In the genomic region with DNA sequence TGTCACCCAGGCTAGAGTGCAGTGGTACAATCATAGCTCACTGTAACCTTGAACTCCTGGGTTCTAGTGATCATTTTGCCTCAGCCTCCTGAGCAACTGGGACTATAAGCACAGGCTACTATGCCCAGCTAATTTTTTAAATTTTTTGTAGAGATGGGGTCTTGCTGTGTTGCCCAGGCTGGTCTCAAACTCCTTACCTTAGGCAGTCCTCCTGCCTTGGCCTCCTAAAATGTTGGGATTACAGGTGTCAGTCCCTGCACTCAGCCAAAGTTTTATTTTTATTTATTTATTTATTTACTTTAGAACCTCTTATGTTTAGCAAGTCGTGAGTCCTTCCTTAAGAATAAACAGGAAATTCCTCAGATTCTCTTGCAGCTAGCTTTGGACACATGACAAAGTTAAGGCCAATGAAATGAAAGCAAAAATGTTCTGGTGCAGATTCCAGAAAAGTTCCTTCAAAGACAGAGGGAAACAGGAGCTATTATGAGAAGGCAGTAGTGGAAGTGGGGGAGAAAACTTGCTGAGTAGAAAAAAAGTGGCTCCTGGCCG, we compare ENCODE assay signal across 20 cellular contexts. TPM values are rescaled to one million over a fixed set of nuclear protein-coding genes. Genes with fewer than 3 reads are reported as not detected.
DNase-seq lines count a peak whose midpoint lies in the region; ATAC-seq and TF ChIP-seq lines count a peak whose summit lies in the region.
"Had no signal": no experiment of that assay in that cellular context is flagged by ENCODE, and none has a peak within 500 bp of the region (broad histone marks: within the 10 kb centered on the region; RNA-seq: fewer than 3 reads in every experiment).

No MANE protein-coding gene starts in this region.

- POLR2A ChIA-PET in activated CD8-positive, alpha-beta T cell treated with anti-CD3 and anti-CD28 coated beads, Interleukin-2, amount 10 ng/mL, durations not matched to agents 7 days and 5 days (lab: Charles Lee), result interaction anchor here (0.9 to 5.8 kb wide), 6 partner anchors 12 to 244 kb away, joined by 3 to 74 read pairs (median 6); a partner anchor contains a TSS

- H3K27ac Mint-ChIP-seq in activated CD8-positive, alpha-beta memory T cell treated with anti-CD3 and anti-CD28 coated beads, Interleukin-2, amount 10 ng/mL, durations not matched to agents 7 days and 5 days, result peak overlapping the region; percentile 77
- H3K27ac Mint-ChIP-seq in activated CD8-positive, alpha-beta T cell treated with anti-CD3 and anti-CD28 coated beads, Interleukin-2, amount 10 ng/mL, durations not matched to agents 7 days and 5 days, result peak overlapping the region; percentile 85

- no peak overlapping the region for H3K4me3 ChIP-seq in breast epithelium
- H3K4me3 ChIP-seq in testis, result no peak overlapping the region
- H3K4me3 ChIP-seq: left lung, SJCRH30 had no signal

- intact Hi-C loops in breast epithelium (cut with DNase I; ENCODE audit: low total_unique reads) (no loop called here), testis (cut with DNase I; ENCODE audit: low total_unique reads) (no loop called here)

- H3K27me3 Mint-ChIP-seq in activated CD8-positive, alpha-beta memory T cell treated with anti-CD3 and anti-CD28 coated beads, Interleukin-2, amount 10 ng/mL, durations not matched to agents 7 days and 5 days, result no peaks in the 10 kb centered on the region
- no peaks in the 10 kb centered on the region for H3K27me3 Mint-ChIP-seq in activated CD8-positive, alpha-beta T cell treated with anti-CD3 and anti-CD28 coated beads, Interleukin-2, amount 10 ng/mL, durations not matched to agents 7 days and 5 days (ENCODE audit: low read depth)

- H3K4me1 ChIP-seq in breast epithelium, result no peaks in the 10 kb centered on the region
- no peaks in the 10 kb centered on the region for H3K4me1 ChIP-seq in testis
- H3K4me1 ChIP-seq: SJCRH30 had no signal

- H3K4me3 Mint-ChIP-seq in activated CD8-positive, alpha-beta memory T cell treated with anti-CD3 and anti-CD28 coated beads, Interleukin-2, amount 10 ng/mL, durations not matched to agents 7 days and 5 days, result no peak overlapping the region
- no peak overlapping the region for H3K4me3 Mint-ChIP-seq in activated CD8-positive, alpha-beta T cell treated with anti-CD3 and anti-CD28 coated beads, Interleukin-2, amount 10 ng/mL, durations not matched to agents 7 days and 5 days
- H3K4me3 Mint-ChIP-seq: H9 had no signal

- H3K9me3 Mint-ChIP-seq in activated CD8-positive, alpha-beta memory T cell treated with anti-CD3 and anti-CD28 coated beads, Interleukin-2, amount 10 ng/mL, durations not matched to agents 7 days and 5 days (ENCODE audit: low read depth), result peaks cover 4% of the 10 kb centered on the region
- peaks cover 6% of the 10 kb centered on the region for H3K9me3 Mint-ChIP-seq in activated CD8-positive, alpha-beta T cell treated with anti-CD3 and anti-CD28 coated beads, Interleukin-2, amount 10 ng/mL, durations not matched to agents 7 days and 5 days (ENCODE audit: insufficient read depth)

- peaks cover 69% of the 10 kb centered on the region for H3K4me1 Mint-ChIP-seq in activated CD8-positive, alpha-beta memory T cell treated with anti-CD3 and anti-CD28 coated beads, Interleukin-2, amount 10 ng/mL, durations not matched to agents 7 days and 5 days
- H3K4me1 Mint-ChIP-seq in activated CD8-positive, alpha-beta T cell treated with anti-CD3 and anti-CD28 coated beads, Interleukin-2, amount 10 ng/mL, durations not matched to agents 7 days and 5 days (ENCODE audit: low read depth), result peaks cover 72% of the 10 kb centered on the region

- DNase-seq in activated CD8-positive, alpha-beta memory T cell treated with anti-CD3 and anti-CD28 coated beads, Interleukin-2, amount 10 ng/mL, durations not matched to agents 7 days and 5 days, result no peak
- DNase-seq in activated CD8-positive, alpha-beta memory T cell treated with anti-CD3 and anti-CD28 coated beads, Interleukin-2, amount 50 U/mL, for 4 hours, result no peak
- DNase-seq in EL (peak; percentile 31), epithelial cell of prostate (ENCODE audit: low read depth, low spot score) (no peak), Kasumi-1 (lab: John Stamatoyannopoulos, UW) (no peak), breast epithelium (ENCODE audit: low spot score in 2 of 2) (no peak), testis (no peak)
- DNase-seq in activated CD8-positive, alpha-beta T cell treated with anti-CD3 and anti-CD28 coated beads, Interleukin-2, amount 10 ng/mL, durations not matched to agents 7 days and 5 days, result no peak
- DNase-seq: amygdala; central memory CD4-positive, alpha-beta T cell; DMS153; effector CD8-positive, alpha-beta T cell; glutamatergic neuron; H9; left lung; NCI-H146; NCI-H82; SJCRH30; stimulated activated CD4-positive, alpha-beta T cell treated with anti-CD3 and anti-CD28 coated beads, Interleukin-4, amount 100 ng/mL, for 24 hours; T1000 had no signal

- no peak for ATAC-seq in activated CD8-positive, alpha-beta memory T cell treated with anti-CD3 and anti-CD28 coated beads, Interleukin-2, amount 10 ng/mL, durations not matched to agents 7 days and 5 days
- no peak for ATAC-seq in activated CD8-positive, alpha-beta T cell treated with anti-CD3 and anti-CD28 coated beads, Interleukin-2, amount 10 ng/mL, durations not matched to agents 7 days and 5 days

- H3K27me3 ChIP-seq in breast epithelium (no peaks in the 10 kb centered on the region), testis (no peaks in the 10 kb centered on the region)
- H3K27me3 ChIP-seq: left lung, SJCRH30 had no signal

- WGBS in testis, 2 donors, result 81 to 83% methylated on average over 2 of the region's 2 CpGs

- TF ChIP-seq POLR2A in breast epithelium (IDR thresholded peaks at IDR 0.05) (no peak), testis (IDR thresholded peaks at IDR 0.05) (no peak)

- CTCF ChIA-PET in activated CD8-positive, alpha-beta memory T cell treated with anti-CD3 and anti-CD28 coated beads, Interleukin-2, amount 10 ng/mL, durations not matched to agents 7 days and 5 days (lab: Charles Lee), result interaction anchor here (0.6 to 5.2 kb wide), 12 partner anchors 9 to 304 kb away, joined by 3 to 52 read pairs (median 8); no protein-coding TSS in a partner anchor
- CTCF ChIA-PET in activated CD8-positive, alpha-beta T cell treated with anti-CD3 and anti-CD28 coated beads, Interleukin-2, amount 10 ng/mL, durations not matched to agents 7 days and 5 days (lab: Charles Lee), result interaction anchor here (0.7 to 4.8 kb wide), 11 partner anchors 12 to 171 kb away, joined by 3 to 53 read pairs (median 6); no protein-coding TSS in a partner anchor

- no peak for TF ChIP-seq CTCF in breast epithelium (IDR thresholded peaks at IDR 0.05)
- no peak for TF ChIP-seq CTCF in testis (IDR thresholded peaks at IDR 0.05)

- H3K27ac ChIP-seq in epithelial cell of prostate (peak overlapping the region; percentile 17), breast epithelium (no peak overlapping the region), testis (no peak overlapping the region)
- H3K27ac ChIP-seq: SJCRH30 had no signal

- peaks cover 18% of the 10 kb centered on the region for H3K36me3 Mint-ChIP-seq in activated CD8-positive, alpha-beta memory T cell treated with anti-CD3 and anti-CD28 coated beads, Interleukin-2, amount 10 ng/mL, durations not matched to agents 7 days and 5 days
- peaks cover 18% of the 10 kb centered on the region for H3K36me3 Mint-ChIP-seq in activated CD8-positive, alpha-beta T cell treated with anti-CD3 and anti-CD28 coated beads, Interleukin-2, amount 10 ng/mL, durations not matched to agents 7 days and 5 days (ENCODE audit: low read depth)

- H3K9me3 ChIP-seq in breast epithelium, result no peaks in the 10 kb centered on the region
- no peaks in the 10 kb centered on the region for H3K9me3 ChIP-seq in testis
- H3K9me3 ChIP-seq: left lung, SJCRH30 had no signal

- H3K36me3 ChIP-seq in breast epithelium (no peaks in the 10 kb centered on the region), testis (ENCODE audit: low read depth, missing control alignments) (no peaks in the 10 kb centered on the region)
- H3K36me3 ChIP-seq: left lung, SJCRH30 had no signal

RNA-seq across cellular contexts. Expression of a gene that starts 19.1 kb away (rescaled TPM):
- 100 to 1,000 TPM; 361 to 464 TPM for total RNA-seq in activated CD8-positive, alpha-beta memory T cell treated with anti-CD3 and anti-CD28 coated beads, Interleukin-2, amount 10 ng/mL, durations not matched to agents 7 days and 5 days
- total RNA-seq in activated CD8-positive, alpha-beta T cell treated with anti-CD3 and anti-CD28 coated beads, Interleukin-2, amount 10 ng/mL, durations not matched to agents 7 days and 5 days, result 100 to 1,000 TPM; 432 to 449 TPM
- total RNA-seq in breast epithelium (10 to 100 TPM; 17.4 to 56.0 (median 31.6) TPM), testis (10 to 100 TPM; 20.4 to 30.8 TPM)
- 28.0 TPM for polyA plus RNA-seq in testis (ENCODE audit: insufficient read depth, low read depth, low replicate concordance)

Comparison
In these comparisons a context has a peak if more than half of its experiments do, and no peak if none do; other contexts are left out.
1. RNA of a gene that starts 19.1 kb away (total RNA-seq): 361 to 464 TPM in activated CD8-positive, alpha-beta memory T cell treated with anti-CD3 and anti-CD28 coated beads, Interleukin-2, amount 10 ng/mL, durations not matched to agents 7 days and 5 days and 432 to 449 TPM in activated CD8-positive, alpha-beta T cell treated with anti-CD3 and anti-CD28 coated beads, Interleukin-2, amount 10 ng/mL, durations not matched to agents 7 days and 5 days; 17.4 to 56.0 TPM in breast epithelium and 20.4 to 30.8 TPM in testis; every median in the first group is over 4 times any median in the second.